Comparison of ENCODE assay signal across 8 cellular contexts in genomic region chr22:38310518-38311330, GRCh38. TPM values are rescaled to one million over a fixed set of nuclear protein-coding genes. Genes with fewer than 3 reads are reported as not detected.
DNase-seq lines count a peak whose midpoint lies in the region; ATAC-seq, FAIRE-seq and TF ChIP-seq lines count a peak whose summit lies in the region.

No MANE protein-coding gene starts in this region.

- H3K36me3 Mint-ChIP-seq in naive thymus-derived CD4-positive, alpha-beta T cell = peaks cover 0 to 3% (median 2%) of the 10 kb centered on the region in 5 donors

- TF ChIP-seq CTCF in A673 (conservative IDR thresholded peaks at IDR 0.05; ENCODE audit: low read depth, low read length) (no peak), NB4 (IDR thresholded peaks at IDR 0.05; ENCODE audit: low read depth, low read length) (no peak), colonic mucosa (IDR thresholded peaks at IDR 0.05) (no peak), pancreas (IDR thresholded peaks at IDR 0.05) (no peak)

- peak overlapping the region in 8 of 9 donors; percentile 38 to 96 (median 74) for H3K27ac Mint-ChIP-seq in naive thymus-derived CD4-positive, alpha-beta T cell

- H3K9me3 Mint-ChIP-seq in naive thymus-derived CD4-positive, alpha-beta T cell = peaks cover 0 to 5% (median 0%) of the 10 kb centered on the region in 11 donors

- BruUV-seq in A673 (replicated peaks; lab: Mats Ljungman, UMichigan) = no TSS peak

- no peak for DNase-seq in A673 (ENCODE audit: low spot score)
- DNase-seq in NB4 (ENCODE audit: low read depth) = peak; percentile 83
- DNase-seq in colonic mucosa = no peak
- no peak for DNase-seq in naive thymus-derived CD4-positive, alpha-beta T cell
- no peak for DNase-seq in A172 (ENCODE audit: low spot score)
- no peak for DNase-seq in pancreas
- DNase-seq in DMS53 (lab: John Stamatoyannopoulos, UW) = no peak

- peaks cover 65% of the 10 kb centered on the region for H3K4me1 ChIP-seq in A673 (ENCODE audit: insufficient read depth, low read length, poor library complexity, severe bottlenecking)
- peaks cover 4% of the 10 kb centered on the region for H3K4me1 ChIP-seq in colonic mucosa
- peaks cover 23 to 31% of the 10 kb centered on the region in 2 donors for H3K4me1 ChIP-seq in naive thymus-derived CD4-positive, alpha-beta T cell (ENCODE audit: control insufficient read depth in 2 of 2, insufficient read depth in 2 of 2, low read length in 2 of 2)
- peaks cover 5 to 21% (median 13%) of the 10 kb centered on the region in 3 donors for H3K4me1 ChIP-seq in pancreas

- FAIRE-seq in pancreas (lab: Jason Lieb, UNC) = no peak

- no peak overlapping the region for H3K4me3 ChIP-seq in A673 (ENCODE audit: low read depth, low read length, poor library complexity, severe bottlenecking)
- H3K4me3 ChIP-seq in NB4 (ENCODE audit: low read depth, low read length) = no peak overlapping the region
- no peak overlapping the region for H3K4me3 ChIP-seq in colonic mucosa
- H3K4me3 ChIP-seq in naive thymus-derived CD4-positive, alpha-beta T cell (ENCODE audit: low read length) = no peak overlapping the region
- no peak overlapping the region for H3K4me3 ChIP-seq in pancreas

- H3K4me1 Mint-ChIP-seq in naive thymus-derived CD4-positive, alpha-beta T cell = peaks cover 46 to 82% (median 71%) of the 10 kb centered on the region in 7 donors

- no peak for ATAC-seq in naive thymus-derived CD4-positive, alpha-beta T cell
- ATAC-seq in pancreas (no peak), GM18867 (IDR thresholded peaks at IDR 0.05; ENCODE audit: unreplicated experiment) (no peak)

- peak overlapping the region; percentile 19 to 60 for H3K9ac ChIP-seq in colonic mucosa (ENCODE audit: low read depth in 2 of 2, low read length in 2 of 2)

- H3K27me3 ChIP-seq in A673 (replicated peaks; ENCODE audit: insufficient read depth, low read depth, low read length, poor library complexity) (no peaks in the 10 kb centered on the region), colonic mucosa (no peaks in the 10 kb centered on the region), pancreas (no peaks in the 10 kb centered on the region)
- H3K27me3 ChIP-seq in naive thymus-derived CD4-positive, alpha-beta T cell (ENCODE audit: control insufficient read depth in 2 of 2, insufficient read depth in 2 of 2, low read length in 2 of 2) = no peaks in the 10 kb centered on the region

- CTCF ChIA-PET in A673 (lab: Charles Lee) = no interaction called here
- CTCF ChIA-PET in naive thymus-derived CD4-positive, alpha-beta T cell (lab: Charles Lee) = interaction anchor here (0.7 to 1.5 kb wide), 2 partner anchors 8 to 16 kb away, joined by 3 to 4 read pairs; no protein-coding TSS in a partner anchor

- H3K9me3 ChIP-seq in A673 (ENCODE audit: low read depth, low read length, poor library complexity, severe bottlenecking) = no peaks in the 10 kb centered on the region
- no peaks in the 10 kb centered on the region for H3K9me3 ChIP-seq in colonic mucosa
- no peaks in the 10 kb centered on the region for H3K9me3 ChIP-seq in naive thymus-derived CD4-positive, alpha-beta T cell (ENCODE audit: control insufficient read depth in 2 of 3, low read length in 3 of 3)
- H3K9me3 ChIP-seq in pancreas = no peaks in the 10 kb centered on the region

- intact Hi-C loops in A673 (cut with micrococcal nuclease; ENCODE audit: unreplicated experiment) = no loop called here
- intact Hi-C loops in colonic mucosa (cut with DNase I) = loop anchor here (5.0 kb wide), 1 partner anchor 38 kb away; the partner anchor contains the start of gene TMEM184B
- intact Hi-C loops in naive thymus-derived CD4-positive, alpha-beta T cell (cut with micrococcal nuclease) = loop anchor here in 1 of 2 donors (10.0 kb wide), 1 partner anchor 194 kb away; the partner anchor contains the start of gene DDX17
- intact Hi-C loops in pancreas (cut with DNase I) = no loop called here

- peak overlapping the region in 1 of 10 donors; percentile 29 for H3K4me3 Mint-ChIP-seq in naive thymus-derived CD4-positive, alpha-beta T cell

- POLR2A ChIA-PET in A673 (lab: Charles Lee; ENCODE audit: low non-redundant PET) = interaction anchor here (0.7 kb wide), 1 partner anchor 1651 kb away, joined by 5 read pairs; no protein-coding TSS in a partner anchor
- POLR2A ChIA-PET in naive thymus-derived CD4-positive, alpha-beta T cell (lab: Charles Lee) = no interaction called here

- 79 to 83% methylated on average over 18 of the region's 18 CpGs for WGBS in pancreas, 2 donors

- no peaks in the 10 kb centered on the region for H3K27me3 Mint-ChIP-seq in naive thymus-derived CD4-positive, alpha-beta T cell

- H3K36me3 ChIP-seq in A673 (ENCODE audit: insufficient read depth, low read length, poor library complexity, severe bottlenecking) (peaks cover 49% of the 10 kb centered on the region), colonic mucosa (no peaks in the 10 kb centered on the region), pancreas (no peaks in the 10 kb centered on the region)
- H3K36me3 ChIP-seq in naive thymus-derived CD4-positive, alpha-beta T cell (ENCODE audit: control insufficient read depth in 2 of 3, insufficient read depth in 3 of 3, low read length in 3 of 3) = peaks cover 0 to 10% (median 0%) of the 10 kb centered on the region in 3 experiments

- H3K27ac ChIP-seq in A673 (ENCODE audit: low read depth, low read length, poor library complexity, severe bottlenecking) (peak overlapping the region; percentile 77), colonic mucosa (peak overlapping the region; percentile 12), pancreas (peak overlapping the region in 1 of 4 donors; percentile 4)
- no peak overlapping the region for H3K27ac ChIP-seq in naive thymus-derived CD4-positive, alpha-beta T cell (ENCODE audit: low read depth, low read length)

- TF ChIP-seq POLR2A in NB4 (IDR thresholded peaks at IDR 0.05; ENCODE audit: extremely low read depth, insufficient read length) = no peak

RNA-seq across cellular contexts. Expression of gene CSNK1E, which starts 6.5 kb away (rescaled TPM):
- total RNA-seq in A673 (2021) = 196 and 200 TPM in 2 replicates
- total RNA-seq in colonic mucosa = 10 to 100 TPM; 97.0 to 97.2 TPM
- total RNA-seq in naive thymus-derived CD4-positive, alpha-beta T cell = 100 to 1,000 TPM in 2 of 5 experiments, 10 to 100 TPM in 3; 71.6 to 143 (median 91.9) TPM
- polyA plus RNA-seq in naive thymus-derived CD4-positive, alpha-beta T cell = 1 to 10 TPM; 5.6 to 8.1 TPM
- total RNA-seq in A172 (2014; rRNA removed; shearing (Covaris generic)) = 61.3 and 67.5 TPM in 2 replicates
- 10 to 100 TPM; 52.7 to 94.2 (median 57.7) TPM for total RNA-seq in pancreas
- 100 to 1,000 TPM in 1 of 2 donors, 10 to 100 TPM in 1; 87.2 to 115 TPM for polyA plus RNA-seq in pancreas

RNA-seq across cellular contexts. Expression of gene TMEM184B, which starts 37.9 kb away (rescaled TPM):
- total RNA-seq in A673 (2021) = 45.6 and 50.9 TPM in 2 replicates
- 10 to 100 TPM; 58.8 to 61.6 TPM for total RNA-seq in colonic mucosa
- 10 to 100 TPM; 26.9 to 41.3 (median 35.0) TPM for total RNA-seq in naive thymus-derived CD4-positive, alpha-beta T cell
- 10 to 100 TPM in 1 of 2 donors, 1 to 10 TPM in 1; 9.0 to 19.5 TPM for polyA plus RNA-seq in naive thymus-derived CD4-positive, alpha-beta T cell
- total RNA-seq in A172 (2014; rRNA removed; shearing (Covaris generic)) = 21.5 and 33.8 TPM in 2 replicates
- 10 to 100 TPM; 11.6 to 30.5 (median 18.6) TPM for total RNA-seq in pancreas
- 10 to 100 TPM; 17.0 to 24.4 TPM for polyA plus RNA-seq in pancreas
